20 cellular contexts compared by ENCODE assay signal in genomic region chr12:45612044-45612794, GRCh38.
DNase-seq lines count a peak whose midpoint lies in the region; ATAC-seq, FAIRE-seq and TF ChIP-seq lines count a peak whose summit lies in the region.
"Had no signal": no experiment of that assay in that cellular context is flagged by ENCODE, and none has a peak within 500 bp of the region (broad histone marks: within the 10 kb centered on the region; RNA-seq: fewer than 3 reads in every experiment).

No MANE protein-coding gene starts in this region.

- TF ChIP-seq CTCF in choroid plexus epithelial cell (conservative IDR thresholded peaks at IDR 0.05; ENCODE audit: low read depth, low read length) (no peak), pancreas (IDR thresholded peaks at IDR 0.05) (no peak)

- H3K9me3 ChIP-seq in skeletal muscle satellite cell (replicated peaks; ENCODE audit: low read length) (no peaks in the 10 kb centered on the region), pancreas (no peaks in the 10 kb centered on the region)
- H3K9me3 ChIP-seq: A549, colonic mucosa, left lung, prostate gland had no signal

- peak overlapping the region; percentile 9 for H3K4me2 ChIP-seq in skeletal muscle satellite cell (ENCODE audit: low read length)
- H3K4me2 ChIP-seq: A549 had no signal

- H3K4me3 ChIP-seq in choroid plexus epithelial cell (ENCODE audit: low read depth, low read length) = no peak overlapping the region
- H3K4me3 ChIP-seq in skeletal muscle satellite cell (ENCODE audit: low read length) = no peak overlapping the region
- H3K4me3 ChIP-seq in pancreas = no peak overlapping the region
- H3K4me3 ChIP-seq: A549, colonic mucosa, K562, left lung, prostate gland had no signal

- H3K36me3 ChIP-seq in skeletal muscle satellite cell (ENCODE audit: insufficient read depth, low read length) = no peaks in the 10 kb centered on the region
- no peaks in the 10 kb centered on the region for H3K36me3 ChIP-seq in pancreas
- H3K36me3 ChIP-seq: colonic mucosa, left lung, prostate gland had no signal

- no peak for FAIRE-seq in pancreas (lab: Jason Lieb, UNC)
- FAIRE-seq: A549, K562 had no signal

- H3K9me3 Mint-ChIP-seq in activated CD8-positive, alpha-beta memory T cell treated with anti-CD3 and anti-CD28 coated beads, Interleukin-2, amount 10 ng/mL, durations not matched to agents 7 days and 5 days (ENCODE audit: low read depth) = no peaks in the 10 kb centered on the region

- peaks cover 8% of the 10 kb centered on the region for H3K4me1 Mint-ChIP-seq in activated CD8-positive, alpha-beta memory T cell treated with anti-CD3 and anti-CD28 coated beads, Interleukin-2, amount 10 ng/mL, durations not matched to agents 7 days and 5 days

- intact Hi-C loops in pancreas (cut with DNase I) = no loop called here

- no peak overlapping the region for H3K4me3 Mint-ChIP-seq in activated CD8-positive, alpha-beta memory T cell treated with anti-CD3 and anti-CD28 coated beads, Interleukin-2, amount 10 ng/mL, durations not matched to agents 7 days and 5 days

- H3K27ac ChIP-seq in pancreas = no peak overlapping the region
- H3K27ac ChIP-seq: A549, colonic mucosa, left lung, prostate gland had no signal

- CTCF ChIA-PET in activated CD8-positive, alpha-beta memory T cell treated with anti-CD3 and anti-CD28 coated beads, Interleukin-2, amount 10 ng/mL, durations not matched to agents 7 days and 5 days (lab: Charles Lee) = no interaction called here

- H3K27me3 ChIP-seq in skeletal muscle satellite cell (ENCODE audit: control insufficient read depth, insufficient read depth, low read length) (no peaks in the 10 kb centered on the region), pancreas (no peaks in the 10 kb centered on the region)
- H3K27me3 ChIP-seq: colonic mucosa had no signal

- H3K27ac Mint-ChIP-seq in activated CD8-positive, alpha-beta memory T cell treated with anti-CD3 and anti-CD28 coated beads, Interleukin-2, amount 10 ng/mL, durations not matched to agents 7 days and 5 days = no peak overlapping the region

- no peaks in the 10 kb centered on the region for H3K36me3 Mint-ChIP-seq in activated CD8-positive, alpha-beta memory T cell treated with anti-CD3 and anti-CD28 coated beads, Interleukin-2, amount 10 ng/mL, durations not matched to agents 7 days and 5 days

- ATAC-seq in activated CD8-positive, alpha-beta memory T cell treated with anti-CD3 and anti-CD28 coated beads, Interleukin-2, amount 10 ng/mL, durations not matched to agents 7 days and 5 days = peak; percentile 12
- ATAC-seq in HG02938 (IDR thresholded peaks at IDR 0.05; ENCODE audit: unreplicated experiment) (peak; percentile 47), pancreas (no peak), HG02840 (IDR thresholded peaks at IDR 0.05; ENCODE audit: low FRiP score, unreplicated experiment) (no peak), GM21447 (IDR thresholded peaks at IDR 0.05; ENCODE audit: unreplicated experiment) (no peak)
- ATAC-seq: A549, esophagus mucosa, K562, left lung had no signal

- peaks cover 10% of the 10 kb centered on the region for H3K27me3 Mint-ChIP-seq in activated CD8-positive, alpha-beta memory T cell treated with anti-CD3 and anti-CD28 coated beads, Interleukin-2, amount 10 ng/mL, durations not matched to agents 7 days and 5 days

- WGBS in pancreas, 2 donors = 92 to 94% methylated on average over 7 of the region's 7 CpGs

- DNase-seq in activated CD8-positive, alpha-beta memory T cell treated with anti-CD3 and anti-CD28 coated beads, Interleukin-2, amount 10 ng/mL, durations not matched to agents 7 days and 5 days = no peak
- no peak for DNase-seq in activated CD8-positive, alpha-beta memory T cell treated with anti-CD3 and anti-CD28 coated beads, Interleukin-2, amount 50 U/mL, for 48 hours
- peak; percentile 29 for DNase-seq in choroid plexus epithelial cell (ENCODE audit: low read depth)
- no peak for DNase-seq in pancreas
- DNase-seq: activated CD4-positive, alpha-beta T cell treated with anti-CD3 and anti-CD28 coated beads for 4 hours; colonic mucosa; COR-L47; GOT3; left lung; NCI-H1092; Right ventricle myocardium superior; T-helper 2 cell had no signal

- H3K9ac ChIP-seq in skeletal muscle satellite cell (ENCODE audit: low read depth, low read length) = no peak overlapping the region

- H3K4me1 ChIP-seq in skeletal muscle satellite cell (ENCODE audit: control insufficient read depth, insufficient read depth, low read length) = peaks cover 37% of the 10 kb centered on the region
- peaks cover 0 to 3% (median 0%) of the 10 kb centered on the region in 3 donors for H3K4me1 ChIP-seq in pancreas
- H3K4me1 ChIP-seq: colonic mucosa, left lung, prostate gland had no signal

Comparison
In these comparisons a context has a peak if more than half of its experiments do, and no peak if none do; other contexts are left out.
1. ATAC-seq: peak in activated CD8-positive, alpha-beta memory T cell treated with anti-CD3 and anti-CD28 coated beads, Interleukin-2, amount 10 ng/mL, durations not matched to agents 7 days and 5 days (single experiment) and HG02938 (single experiment); none in pancreas (0 of 4), HG02840 (single experiment) and GM21447 (single experiment).